Comparison of ENCODE assay signal across 8 cellular contexts in the genomic region with DNA sequence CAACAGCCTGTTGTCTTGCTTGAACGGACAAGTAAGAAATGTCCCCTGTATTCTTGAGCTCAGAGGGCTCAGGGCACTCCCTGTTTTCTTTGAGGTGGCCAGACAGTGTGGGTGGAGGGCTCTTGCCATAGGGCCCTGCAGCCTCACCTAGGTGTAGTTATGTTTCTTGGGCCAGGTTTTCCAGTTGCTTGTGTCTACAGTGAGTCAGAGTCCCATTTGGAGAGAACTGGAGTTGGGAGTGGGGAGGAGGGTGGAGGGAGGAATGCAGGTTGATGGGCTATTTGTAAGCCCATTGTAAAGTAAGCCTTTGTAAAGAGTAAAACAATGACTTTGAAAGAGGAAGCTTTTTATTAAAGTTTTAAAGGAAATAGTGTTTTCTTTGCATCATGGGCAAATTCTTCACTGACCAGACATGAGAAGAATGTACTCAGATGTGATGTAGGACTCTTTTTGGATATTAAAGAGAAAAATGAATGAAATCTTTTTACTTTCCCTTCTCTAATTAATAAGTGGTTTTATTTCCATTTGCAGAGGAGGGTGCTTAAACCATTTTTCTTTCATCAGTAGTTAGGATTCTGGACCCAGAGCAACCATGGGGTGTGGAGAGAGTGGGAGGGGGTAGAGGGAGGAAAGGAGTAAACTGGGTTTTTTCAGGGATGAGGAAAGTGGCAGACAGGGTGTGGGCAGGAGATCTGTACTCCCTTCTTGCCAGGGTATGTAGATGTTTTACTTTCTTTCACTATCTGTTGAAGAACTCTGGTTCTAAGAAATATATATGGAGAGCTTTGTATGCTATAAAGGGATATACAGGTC. TPM values are rescaled to one million over a fixed set of nuclear protein-coding genes. Genes with fewer than 3 reads are reported as not detected.
A peak's percentile ranks its signal among the peaks of the same experiment; 100 is the strongest.
DNase-seq lines count a peak whose midpoint lies in the region; ATAC-seq and TF ChIP-seq lines count a peak whose summit lies in the region.
"Had no signal": no experiment of that assay in that cellular context is flagged by ENCODE, and none has a peak within 500 bp of the region (broad histone marks: within the 10 kb centered on the region; RNA-seq: fewer than 3 reads in every experiment).

No MANE protein-coding gene starts in this region.

- H3K9me3 ChIP-seq in HUES64 (ENCODE audit: insufficient read depth, low read depth, low read length) (no peaks in the 10 kb centered on the region), breast epithelium (no peaks in the 10 kb centered on the region), tibial artery (no peaks in the 10 kb centered on the region)
- H3K9me3 ChIP-seq: esophagus muscularis mucosa had no signal

- intact Hi-C loops in breast epithelium (cut with DNase I; ENCODE audit: low total_unique reads): no loop called here
- intact Hi-C loops in left colon (cut with DNase I, micrococcal nuclease): no loop called here
- intact Hi-C loops in tibial artery (cut with DNase I; ENCODE audit: low total_unique reads): no loop called here

- H3K27ac ChIP-seq in HUES64 (ENCODE audit: low read depth, low read length): peak overlapping the region; percentile 92
- peak overlapping the region; percentile 74 to 92 for H3K27ac ChIP-seq in breast epithelium
- peak overlapping the region; percentile 59 to 70 for H3K27ac ChIP-seq in tibial artery

- TF ChIP-seq POLR2A in breast epithelium (IDR thresholded peaks at IDR 0.05): no peak

- WGBS in HUES64: 24% methylated on average over 1 of the region's 1 CpG

- H3K4me3 ChIP-seq in HUES64 (ENCODE audit: low read length) (peak overlapping the region; percentile 50), breast epithelium (peak overlapping the region in 2 of 3 donors; percentile 6 to 11), tibial artery (peak overlapping the region in 1 of 2 donors; percentile 33)
- H3K4me3 ChIP-seq: esophagus muscularis mucosa had no signal

- H3K27me3 ChIP-seq in HUES64 (ENCODE audit: insufficient read depth, low read length): no peaks in the 10 kb centered on the region
- H3K27me3 ChIP-seq in breast epithelium: no peaks in the 10 kb centered on the region
- H3K27me3 ChIP-seq in tibial artery: no peaks in the 10 kb centered on the region
- H3K27me3 ChIP-seq: esophagus muscularis mucosa had no signal

- H3K4me1 ChIP-seq in HUES64 (ENCODE audit: insufficient read depth, low read length) (peaks cover 63% of the 10 kb centered on the region), breast epithelium (peaks cover 2 to 39% of the 10 kb centered on the region in 2 donors), tibial artery (peaks cover 0 to 85% (median 57%) of the 10 kb centered on the region in 4 donors)

- H3K9ac ChIP-seq in HUES64 (ENCODE audit: low read depth, low read length): peak overlapping the region; percentile 66

- H3K36me3 ChIP-seq in HUES64 (ENCODE audit: insufficient read depth, low read length) (no peaks in the 10 kb centered on the region), breast epithelium (no peaks in the 10 kb centered on the region), tibial artery (no peaks in the 10 kb centered on the region)
- H3K36me3 ChIP-seq: esophagus muscularis mucosa had no signal

- TF ChIP-seq CTCF in breast epithelium (IDR thresholded peaks at IDR 0.05): no peak
- no peak for TF ChIP-seq CTCF in tibial artery (IDR thresholded peaks at IDR 0.05)

- ATAC-seq in left colon: peak; percentile 64
- no peak for ATAC-seq in GM19035 (IDR thresholded peaks at IDR 0.05; ENCODE audit: unreplicated experiment)

- DNase-seq in breast epithelium (ENCODE audit: low spot score in 2 of 2) (peak; percentile 65), left colon (peak; percentile 15 to 66), tibial artery (no peak), AG08395 (ENCODE audit: low spot score) (no peak), SIG-M5 (lab: John Stamatoyannopoulos, UW) (no peak)

RNA-seq across cellular contexts. Expression of gene MACF1, which starts 45.1 kb away (rescaled TPM):
- polyA plus RNA-seq in HUES64 (2013, experiment 1 of 2): 76.3 TPM
- polyA plus RNA-seq in HUES64 (2013, experiment 2 of 2): 81.7 TPM
- total RNA-seq in breast epithelium: 100 to 1,000 TPM; 279 to 350 (median 325) TPM
- total RNA-seq in left colon: 100 to 1,000 TPM; 121 to 149 TPM

Comparison
In these comparisons a context has a peak if more than half of its experiments do, and no peak if none do; other contexts are left out.
1. DNase-seq: peak in breast epithelium (2 of 2) and left colon (2 of 2); none in tibial artery (0 of 2), AG08395 (single experiment) and SIG-M5 (single experiment).
2. Peak in every context shown above with its lines, with median percentiles within 50 percentile points of each other: H3K27ac ChIP-seq.